ENCODE assay signal across 20 cellular contexts in genomic region chr11:121338536-121338935, GRCh38.
"Had no signal": no experiment of that assay in that cellular context is flagged by ENCODE, and none has a peak within 500 bp of the region (broad histone marks: within the 10 kb centered on the region; RNA-seq: fewer than 3 reads in every experiment).

No MANE protein-coding gene starts in this region.

- H3K27me3 ChIP-seq: adrenal gland had no signal

- H3K9me3 Mint-ChIP-seq: activated T-cell treated with anti-CD3 and anti-CD28 coated beads, Interleukin-2, amount 50 U/mL, for 4 hours; activated T-helper 2 cell treated with anti-CD3 and anti-CD28 coated beads, Interferon-gamma antibody, Interleukin-2, Interleukin-4, amounts not matched to agents 10 μg/mL and 5 μg/mL and 100 μg/mL, durations not matched to agents 14 hours and 24 hours and 36 hours; naive thymus-derived CD4-positive, alpha-beta T cell had no signal

- H3K9me3 ChIP-seq: adrenal gland, tibial artery had no signal

- H3K36me3 Mint-ChIP-seq: activated naive CD8-positive, alpha-beta T cell had no signal

- H3K27me3 Mint-ChIP-seq: activated naive CD8-positive, alpha-beta T cell had no signal

- ATAC-seq: activated T-cell treated with anti-CD3 and anti-CD28 coated beads, Interleukin-2, amount 50 U/mL, for 4 hours; naive thymus-derived CD4-positive, alpha-beta T cell had no signal

- H3K27ac Mint-ChIP-seq: activated naive CD8-positive, alpha-beta T cell; activated T-helper 2 cell treated with anti-CD3 and anti-CD28 coated beads, Interferon-gamma antibody, Interleukin-2, Interleukin-4, amounts not matched to agents 10 μg/mL and 5 μg/mL and 100 μg/mL, durations not matched to agents 14 hours and 24 hours and 36 hours; progenitor cell of endocrine pancreas had no signal

- H3K4me3 ChIP-seq: adrenal gland, tibial artery had no signal

- H3K36me3 ChIP-seq: adrenal gland, tibial artery had no signal

- H3K4me1 ChIP-seq: adrenal gland had no signal

- H3K4me3 Mint-ChIP-seq: activated naive CD8-positive, alpha-beta T cell; activated T-cell treated with anti-CD3 and anti-CD28 coated beads, Interleukin-2, amount 50 U/mL, for 4 hours; naive thymus-derived CD4-positive, alpha-beta T cell had no signal

- DNase-seq: activated CD8-positive, alpha-beta memory T cell treated with anti-CD3 and anti-CD28 coated beads, Interleukin-2, amount 50 U/mL, for 48 hours; activated naive CD4-positive, alpha-beta T cell; activated T-cell treated with anti-CD3 and anti-CD28 coated beads, Interleukin-2, amount 50 U/mL, for 4 hours; cerebellar nuclear complex; cortex of kidney; effector CD4-positive, alpha-beta T cell; erythroblast; foreskin melanocyte; kidney glomerular epithelial cell; naive thymus-derived CD4-positive, alpha-beta T cell; retina; stimulated activated CD4-positive, alpha-beta T cell treated with anti-CD3 and anti-CD28 coated beads, Interleukin-2, amount 100 ng/mL, for 48 hours; stimulated activated CD8-positive, alpha-beta memory T cell treated with anti-CD3 and anti-CD28 coated beads, Interleukin-4, amount 100 ng/mL, for 48 hours; stimulated activated naive CD4-positive, alpha-beta T cell; T-helper 1 cell had no signal

- H3K27ac ChIP-seq: tibial artery had no signal
